Comparison of ENCODE assay signal across 1 cellular context in the genomic region with DNA sequence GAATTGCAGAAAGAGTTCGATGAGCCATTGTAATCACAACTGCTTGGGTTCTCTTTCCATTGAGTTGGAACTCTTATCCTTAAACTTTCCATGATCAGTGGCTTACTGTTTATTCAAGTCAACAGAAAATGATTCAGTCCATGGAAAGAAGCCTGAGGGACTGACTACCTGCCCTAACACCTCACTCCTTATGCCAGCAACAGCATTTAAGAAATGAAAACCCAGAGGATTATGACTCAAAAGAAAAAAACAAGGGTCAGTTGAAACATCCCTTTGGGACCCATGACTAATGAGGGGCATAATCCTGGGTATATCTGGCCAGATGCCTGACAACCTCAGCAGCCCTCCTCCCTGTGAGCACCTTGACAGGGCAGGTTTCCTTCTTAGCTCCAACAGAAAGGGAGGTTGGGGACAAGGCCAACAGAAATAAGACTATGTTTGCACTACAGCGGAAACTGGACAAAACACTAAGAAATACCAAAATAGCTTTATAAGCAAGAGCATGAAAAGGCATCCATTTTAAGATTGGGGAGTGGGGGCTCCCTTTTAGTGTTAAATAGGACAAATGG.
TF ChIP-seq lines count a peak whose summit lies in the region.

No MANE protein-coding gene starts in this region.

TF ChIP-seq in HCT116, 20 proteins besides CTCF, POLR2A, EP300 and RAD21 (continued from another document):
- TF ChIP-seq YY1 (IDR thresholded peaks at IDR 0.05; ENCODE audit: extremely low read depth, insufficient replicate concordance, low read depth, low read length) = no peak
- TF ChIP-seq SIN3A (IDR thresholded peaks at IDR 0.05; ENCODE audit: low read depth) = no peak
- TF ChIP-seq POLR2AphosphoS5 (IDR thresholded peaks at IDR 0.05; ENCODE audit: low read depth, low read length) = no peak
- no peak for TF ChIP-seq CEBPB (IDR thresholded peaks at IDR 0.05; ENCODE audit: low read depth)
- TF ChIP-seq, protein P1, sequence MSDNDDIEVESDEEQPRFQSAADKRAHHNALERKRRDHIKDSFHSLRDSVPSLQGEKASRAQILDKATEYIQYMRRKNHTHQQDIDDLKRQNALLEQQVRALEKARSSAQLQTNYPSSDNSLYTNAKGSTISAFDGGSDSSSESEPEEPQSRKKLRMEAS (IDR thresholded peaks at IDR 0.05) = no peak
- TF ChIP-seq ZFX (IDR thresholded peaks at IDR 0.05) = no peak
- no peak for TF ChIP-seq EGR1 (IDR thresholded peaks at IDR 0.05; ENCODE audit: low read depth)
- 0 out of 2 replicates have a peak, but pooled peaks have one; percentile 41 for TF ChIP-seq FOSL1 (IDR thresholded peaks at IDR 0.05; ENCODE audit: low read depth)
- peak; percentile 45 for TF ChIP-seq JUND (IDR thresholded peaks at IDR 0.05)
- no peak for TF ChIP-seq EZH2phosphoT487 (IDR thresholded peaks at IDR 0.05; ENCODE audit: borderline replicate concordance)
- TF ChIP-seq SRF (IDR thresholded peaks at IDR 0.05; ENCODE audit: low read depth) = no peak
- no peak for TF ChIP-seq TCF7L2 (IDR thresholded peaks at IDR 0.05; ENCODE audit: borderline replicate concordance, extremely low read depth, insufficient read depth, insufficient read length)
- TF ChIP-seq, protein P2, sequence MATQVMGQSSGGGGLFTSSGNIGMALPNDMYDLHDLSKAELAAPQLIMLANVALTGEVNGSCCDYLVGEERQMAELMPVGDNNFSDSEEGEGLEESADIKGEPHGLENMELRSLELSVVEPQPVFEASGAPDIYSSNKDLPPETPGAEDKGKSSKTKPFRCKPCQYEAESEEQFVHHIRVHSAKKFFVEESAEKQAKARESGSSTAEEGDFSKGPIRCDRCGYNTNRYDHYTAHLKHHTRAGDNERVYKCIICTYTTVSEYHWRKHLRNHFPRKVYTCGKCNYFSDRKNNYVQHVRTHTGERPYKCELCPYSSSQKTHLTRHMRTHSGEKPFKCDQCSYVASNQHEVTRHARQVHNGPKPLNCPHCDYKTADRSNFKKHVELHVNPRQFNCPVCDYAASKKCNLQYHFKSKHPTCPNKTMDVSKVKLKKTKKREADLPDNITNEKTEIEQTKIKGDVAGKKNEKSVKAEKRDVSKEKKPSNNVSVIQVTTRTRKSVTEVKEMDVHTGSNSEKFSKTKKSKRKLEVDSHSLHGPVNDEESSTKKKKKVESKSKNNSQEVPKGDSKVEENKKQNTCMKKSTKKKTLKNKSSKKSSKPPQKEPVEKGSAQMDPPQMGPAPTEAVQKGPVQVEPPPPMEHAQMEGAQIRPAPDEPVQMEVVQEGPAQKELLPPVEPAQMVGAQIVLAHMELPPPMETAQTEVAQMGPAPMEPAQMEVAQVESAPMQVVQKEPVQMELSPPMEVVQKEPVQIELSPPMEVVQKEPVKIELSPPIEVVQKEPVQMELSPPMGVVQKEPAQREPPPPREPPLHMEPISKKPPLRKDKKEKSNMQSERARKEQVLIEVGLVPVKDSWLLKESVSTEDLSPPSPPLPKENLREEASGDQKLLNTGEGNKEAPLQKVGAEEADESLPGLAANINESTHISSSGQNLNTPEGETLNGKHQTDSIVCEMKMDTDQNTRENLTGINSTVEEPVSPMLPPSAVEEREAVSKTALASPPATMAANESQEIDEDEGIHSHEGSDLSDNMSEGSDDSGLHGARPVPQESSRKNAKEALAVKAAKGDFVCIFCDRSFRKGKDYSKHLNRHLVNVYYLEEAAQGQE (IDR thresholded peaks at IDR 0.05; ENCODE audit: low read depth) = no peak
- TF ChIP-seq CBX3 (IDR thresholded peaks at IDR 0.05; ENCODE audit: low read depth) = no peak
